Comparison of ENCODE assay signal across 30 cellular contexts in the genomic region with DNA sequence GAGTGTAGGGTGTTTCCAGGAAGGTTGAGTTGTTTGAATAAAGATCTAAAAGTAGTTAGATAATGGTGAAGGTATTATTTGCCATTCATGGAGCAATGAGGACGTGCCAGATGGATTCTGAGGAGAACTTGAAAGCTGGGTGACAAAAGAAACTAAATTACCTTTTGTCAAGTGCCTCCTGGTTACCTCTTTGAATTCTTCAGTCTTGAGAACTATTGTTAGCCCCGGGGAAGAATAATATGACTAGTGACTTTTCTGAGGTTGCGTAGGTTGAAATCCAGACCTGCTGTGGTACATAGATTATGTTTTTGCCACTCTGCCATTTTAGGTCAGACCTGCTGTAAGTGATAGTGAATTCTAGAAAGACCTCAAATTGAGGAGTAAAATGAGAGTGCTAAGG.
"Had no signal": no experiment of that assay in that cellular context is flagged by ENCODE, and none has a peak within 500 bp of the region (broad histone marks: within the 10 kb centered on the region; RNA-seq: fewer than 3 reads in every experiment).

No MANE protein-coding gene starts in this region.

- H3K4me3 ChIP-seq: ascending aorta, heart right ventricle, lower lobe of right lung, mucosa of descending colon, pancreas, prostate gland, smooth muscle cell, thyroid gland had no signal

- H3K4me3 Mint-ChIP-seq: activated B cell treated with CpG ODN at 0.5 μM for 24 hours; activated naive CD4-positive, alpha-beta T cell treated with anti-CD3 and anti-CD28 coated beads, Interleukin-2, amount 10 ng/mL, durations not matched to agents 7 days and 5 days; activated naive CD8-positive, alpha-beta T cell treated with anti-CD3 and anti-CD28 coated beads, Interleukin-2, amount 10 ng/mL, durations not matched to agents 7 days and 5 days; brain; dendritic cell treated with granulocyte-macrophage colony-stimulating factor and Interleukin-4, amounts not matched to agents 40 ng/mL and 50 ng/mL, for 4 days; endodermal cell; natural killer cell treated with Interleukin-12 subunit alpha and Interleukin-12 subunit beta and Interleukin-15 and Interleukin-18, amount 100 ng/mL, for 72 hours; stimulated activated memory B cell treated with anti-CD40 and anti-IgM and Interleukin-4, amounts not matched to agents 10 μg/mL and 1 μg/mL and 100 μg/mL, for 72 hours; stimulated activated naive CD8-positive, alpha-beta T cell treated with anti-CD3 and anti-CD28 coated beads, Interleukin-15, amount 100 ng/mL, for 72 hours; T-helper 2 cell treated with Interferon-gamma antibody and Interleukin-4, amounts not matched to agents 5 μg/mL and 100 μg/mL, for 36 hours had no signal

- H3K36me3 ChIP-seq: neutrophil, pancreas, prostate gland, thyroid gland had no signal

- H3K27me3 ChIP-seq: ascending aorta, heart right ventricle, neutrophil, pancreas, thyroid gland had no signal

- H3K27ac ChIP-seq: heart right ventricle, neutrophil, pancreas, prostate gland, thyroid gland had no signal

- H3K9me3 Mint-ChIP-seq: activated B cell treated with CpG ODN at 0.5 μM for 24 hours; activated naive CD4-positive, alpha-beta T cell treated with anti-CD3 and anti-CD28 coated beads, Interleukin-2, amount 10 ng/mL, durations not matched to agents 7 days and 5 days; activated naive CD8-positive, alpha-beta T cell treated with anti-CD3 and anti-CD28 coated beads, Interleukin-2, amount 10 ng/mL, durations not matched to agents 7 days and 5 days; brain; dendritic cell treated with granulocyte-macrophage colony-stimulating factor and Interleukin-4, amounts not matched to agents 40 ng/mL and 50 ng/mL, for 4 days; endodermal cell; natural killer cell treated with Interleukin-12 subunit alpha and Interleukin-12 subunit beta and Interleukin-15 and Interleukin-18, amount 100 ng/mL, for 72 hours; stimulated activated memory B cell treated with anti-CD40 and anti-IgM and Interleukin-4, amounts not matched to agents 10 μg/mL and 1 μg/mL and 100 μg/mL, for 72 hours; stimulated activated naive CD8-positive, alpha-beta T cell treated with anti-CD3 and anti-CD28 coated beads, Interleukin-15, amount 100 ng/mL, for 72 hours; T-helper 2 cell treated with Interferon-gamma antibody and Interleukin-4, amounts not matched to agents 5 μg/mL and 100 μg/mL, for 36 hours had no signal

- DNase-seq: activated B cell treated with CpG ODN at 0.5 μM for 24 hours; activated CD4-positive, alpha-beta T cell treated with anti-CD3 and anti-CD28 coated beads, Interleukin-2, amount 50 U/mL, for 4 hours; activated CD8-positive, alpha-beta memory T cell treated with anti-CD3 and anti-CD28 coated beads, Interleukin-2, amount 50 U/mL, for 4 hours; activated gamma-delta T cell; activated naive CD4-positive, alpha-beta T cell treated with anti-CD3 and anti-CD28 coated beads, Interleukin-2, amount 10 ng/mL, durations not matched to agents 7 days and 5 days; activated naive CD8-positive, alpha-beta T cell treated with anti-CD3 and anti-CD28 coated beads, Interleukin-2, amount 10 ng/mL, durations not matched to agents 7 days and 5 days; activated T-cell treated with anti-CD3 and anti-CD28 coated beads, Interleukin-2, amount 50 U/mL, for 1 hour; central memory CD4-positive, alpha-beta T cell; endodermal cell; foreskin melanocyte; heart right ventricle; lower lobe of right lung; mucosa of descending colon; pancreas; stimulated activated CD4-positive, alpha-beta T cell treated with anti-CD3 and anti-CD28 coated beads, Interleukin-1b, Interleukin-23, amount 100 ng/mL, for 48 hours; stimulated activated CD4-positive, alpha-beta T cell treated with anti-CD3 and anti-CD28 coated beads, Interleukin-4, amount 100 ng/mL, for 4 hours; stimulated activated CD8-positive, alpha-beta memory T cell treated with anti-CD3 and anti-CD28 coated beads, Interleukin-4, amount 100 ng/mL, for 48 hours; stimulated activated naive CD8-positive, alpha-beta T cell treated with anti-CD3 and anti-CD28 coated beads, Interleukin-15, amount 100 ng/mL, for 72 hours; T-helper 1 cell; thyroid gland had no signal

- H3K9me3 ChIP-seq: ascending aorta, heart right ventricle, lower lobe of right lung, mucosa of descending colon, neutrophil, pancreas, prostate gland, thyroid gland had no signal

- H3K27me3 Mint-ChIP-seq: activated B cell treated with CpG ODN at 0.5 μM for 24 hours; brain; dendritic cell treated with granulocyte-macrophage colony-stimulating factor and Interleukin-4, amounts not matched to agents 40 ng/mL and 50 ng/mL, for 4 days had no signal

- H3K36me3 Mint-ChIP-seq: activated naive CD4-positive, alpha-beta T cell treated with anti-CD3 and anti-CD28 coated beads, Interleukin-2, amount 10 ng/mL, durations not matched to agents 7 days and 5 days; activated naive CD8-positive, alpha-beta T cell treated with anti-CD3 and anti-CD28 coated beads, Interleukin-2, amount 10 ng/mL, durations not matched to agents 7 days and 5 days; natural killer cell treated with Interleukin-12 subunit alpha and Interleukin-12 subunit beta and Interleukin-15 and Interleukin-18, amount 100 ng/mL, for 72 hours had no signal

- ATAC-seq: esophagus mucosa; heart right ventricle; mucosa of descending colon; natural killer cell treated with Interleukin-12 subunit alpha and Interleukin-12 subunit beta and Interleukin-15 and Interleukin-18, amount 100 ng/mL, for 72 hours; pancreas; stimulated activated memory B cell treated with anti-CD40 and anti-IgM and Interleukin-4, amounts not matched to agents 10 μg/mL and 1 μg/mL and 100 μg/mL, for 72 hours; stimulated activated naive CD8-positive, alpha-beta T cell treated with anti-CD3 and anti-CD28 coated beads, Interleukin-15, amount 100 ng/mL, for 72 hours had no signal

- H3K27ac Mint-ChIP-seq: activated B cell treated with CpG ODN at 0.5 μM for 24 hours; activated naive CD4-positive, alpha-beta T cell treated with anti-CD3 and anti-CD28 coated beads, Interleukin-2, amount 10 ng/mL, durations not matched to agents 7 days and 5 days; activated naive CD8-positive, alpha-beta T cell treated with anti-CD3 and anti-CD28 coated beads, Interleukin-2, amount 10 ng/mL, durations not matched to agents 7 days and 5 days; brain; dendritic cell treated with granulocyte-macrophage colony-stimulating factor and Interleukin-4, amounts not matched to agents 40 ng/mL and 50 ng/mL, for 4 days; endodermal cell; natural killer cell treated with Interleukin-12 subunit alpha and Interleukin-12 subunit beta and Interleukin-15 and Interleukin-18, amount 100 ng/mL, for 72 hours; stimulated activated memory B cell treated with anti-CD40 and anti-IgM and Interleukin-4, amounts not matched to agents 10 μg/mL and 1 μg/mL and 100 μg/mL, for 72 hours; stimulated activated naive CD8-positive, alpha-beta T cell treated with anti-CD3 and anti-CD28 coated beads, Interleukin-15, amount 100 ng/mL, for 72 hours; T-helper 2 cell treated with Interferon-gamma antibody and Interleukin-4, amounts not matched to agents 5 μg/mL and 100 μg/mL, for 36 hours had no signal

- H3K4me1 ChIP-seq: prostate gland had no signal

- H3K4me2 ChIP-seq: smooth muscle cell had no signal
